Comparison of ENCODE assay signal across 12 cellular contexts in genomic region chrX:45517090-45517973, GRCh38.
DNase-seq lines count a peak whose midpoint lies in the region; ATAC-seq and TF ChIP-seq lines count a peak whose summit lies in the region.
"Had no signal": no experiment of that assay in that cellular context is flagged by ENCODE, and none has a peak within 500 bp of the region (broad histone marks: within the 10 kb centered on the region; RNA-seq: fewer than 3 reads in every experiment).

No MANE protein-coding gene starts in this region.

- H2BK15ac ChIP-seq in mesenchymal stem cell (ENCODE audit: low read depth, poor library complexity, severe bottlenecking) = no peak overlapping the region

- in situ Hi-C loops in astrocyte of the spinal cord (cut with HindIII; ENCODE audit: low sequenced_read_pairs) = no loop called here

- TF ChIP-seq CTCF in astrocyte of the spinal cord (IDR thresholded peaks at IDR 0.05; ENCODE audit: low read depth, low read length) = no peak

- H2AK5ac ChIP-seq in mesenchymal stem cell (ENCODE audit: low read length, severe bottlenecking) = no peak overlapping the region

- H3K4ac ChIP-seq in mesenchymal stem cell (ENCODE audit: low read depth in 1 of 2, low read length in 2 of 2) = no peak overlapping the region

- H3K23ac ChIP-seq in mesenchymal stem cell (ENCODE audit: low read length in 2 of 2) = no peak overlapping the region

- H3K9ac ChIP-seq in mesenchymal stem cell (ENCODE audit: low read length) = peak overlapping the region; percentile 84

- peaks cover 10% of the 10 kb centered on the region for H3K9me3 ChIP-seq in mesenchymal stem cell (ENCODE audit: control insufficient read depth, low read length)

- H3K4me3 ChIP-seq in astrocyte of the spinal cord (ENCODE audit: low read depth, low read length) (no peak overlapping the region), mesenchymal stem cell (ENCODE audit: insufficient read depth in 1 of 2, low read depth in 1 of 2, low read length in 2 of 2) (no peak overlapping the region)
- H3K4me3 ChIP-seq: dorsolateral prefrontal cortex had no signal

- H4K8ac ChIP-seq in mesenchymal stem cell (ENCODE audit: low read length) = no peak overlapping the region

- peaks cover 1% of the 10 kb centered on the region for H3K79me1 ChIP-seq in mesenchymal stem cell (replicated peaks; ENCODE audit: low read length, poor library complexity, severe bottlenecking)

- H3K18ac ChIP-seq in mesenchymal stem cell (ENCODE audit: low read depth in 1 of 2, low read length in 2 of 2) = no peak overlapping the region

- H3K4me2 ChIP-seq in mesenchymal stem cell (ENCODE audit: low read length, poor library complexity, severe bottlenecking) = no peak overlapping the region

- ATAC-seq in HG03439 (IDR thresholded peaks at IDR 0.05; ENCODE audit: unreplicated experiment) (no peak), GM21576 (IDR thresholded peaks at IDR 0.05; ENCODE audit: unreplicated experiment) (no peak)

- peak; percentile 59 for DNase-seq in AG08396 (ENCODE audit: low spot score)
- peak; percentile 69 for DNase-seq in HS-5 (ENCODE audit: low read depth)
- peak; percentile 71 for DNase-seq in astrocyte of the spinal cord (ENCODE audit: low read depth, low spot score)
- peak; percentile 56 for DNase-seq in mesenchymal stem cell
- DNase-seq in NCI-H146 (lab: John Stamatoyannopoulos, UW) = no peak
- DNase-seq in NCI-H345 (lab: John Stamatoyannopoulos, UW) = no peak
- DNase-seq: dorsolateral prefrontal cortex, islet precursor cell, MM.1S, posterior cingulate gyrus had no signal

- H2BK5ac ChIP-seq in mesenchymal stem cell (ENCODE audit: low read depth, low read length, poor library complexity, severe bottlenecking) = no peak overlapping the region

- peak overlapping the region; percentile 84 for H3K27ac ChIP-seq in mesenchymal stem cell (ENCODE audit: low read length, poor library complexity, severe bottlenecking)

- WGBS in mesenchymal stem cell = 27% methylated on average over 2 of the region's 5 CpGs

- H3K27me3 ChIP-seq in mesenchymal stem cell (ENCODE audit: control insufficient read depth in 1 of 2, insufficient read depth in 1 of 2, low read length in 2 of 2) = no peaks in the 10 kb centered on the region

- H2AFZ ChIP-seq in mesenchymal stem cell (ENCODE audit: low read depth, low read length) = no peak overlapping the region

- H4K91ac ChIP-seq in mesenchymal stem cell (ENCODE audit: low read length) = no peak overlapping the region

- no peak overlapping the region for H2BK12ac ChIP-seq in mesenchymal stem cell (ENCODE audit: low read length in 2 of 2)

- H3K4me1 ChIP-seq in mesenchymal stem cell (ENCODE audit: control insufficient read depth, insufficient read depth, low read depth, low read length) = peaks cover 6% of the 10 kb centered on the region

- peaks cover 0 to 10% of the 10 kb centered on the region in 2 experiments for H3K36me3 ChIP-seq in mesenchymal stem cell (ENCODE audit: control insufficient read depth in 1 of 2, insufficient read depth in 2 of 2, low read depth in 1 of 2, low read length in 2 of 2)

- no peak overlapping the region for H2BK120ac ChIP-seq in mesenchymal stem cell (ENCODE audit: low read depth, low read length)

- H3K14ac ChIP-seq in mesenchymal stem cell (ENCODE audit: low read length in 2 of 2) = no peak overlapping the region

Comparison
In these comparisons a context has a peak if more than half of its experiments do, and no peak if none do; other contexts are left out.
1. DNase-seq: peak in AG08396 (single experiment), HS-5 (single experiment), astrocyte of the spinal cord (single experiment) and mesenchymal stem cell (single experiment); none in NCI-H146 (single experiment) and NCI-H345 (single experiment).